13 cellular contexts compared by ENCODE assay signal in the genomic region with DNA sequence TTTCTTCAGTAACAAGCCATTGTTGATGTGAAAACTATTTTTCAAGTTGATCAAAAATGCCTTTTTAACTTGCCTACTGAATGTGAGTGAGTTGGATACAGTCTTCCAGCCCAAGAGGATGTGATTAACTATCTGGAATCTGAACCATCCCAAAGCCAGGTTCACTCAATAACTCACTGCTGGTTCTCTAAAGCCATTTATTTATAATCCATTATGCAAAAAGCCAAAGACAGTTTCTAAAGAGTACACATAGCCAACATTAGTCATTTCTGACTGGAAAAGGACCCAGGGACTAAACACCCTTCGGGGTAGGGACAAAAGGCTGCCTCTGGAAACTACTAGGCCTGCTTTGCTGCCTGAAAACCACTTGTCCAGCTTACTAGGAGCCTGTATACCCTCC.
"Had no signal": no experiment of that assay in that cellular context is flagged by ENCODE, and none has a peak within 500 bp of the region (broad histone marks: within the 10 kb centered on the region; RNA-seq: fewer than 3 reads in every experiment).

No MANE protein-coding gene starts in this region.

- H3K79me2 ChIP-seq: parathyroid adenoma had no signal

- H3K9ac ChIP-seq: parathyroid adenoma had no signal

- H3K9me3 ChIP-seq: breast epithelium, esophagus muscularis mucosa, heart left ventricle, stomach, uterus had no signal

- H2AFZ ChIP-seq: parathyroid adenoma had no signal

- H3K4me3 ChIP-seq: breast epithelium, esophagus muscularis mucosa, heart left ventricle, stomach, uterus had no signal

- H3K27me3 ChIP-seq: esophagus muscularis mucosa, foreskin keratinocyte, uterus had no signal

- DNase-seq: activated effector memory CD4-positive, alpha-beta T cell treated with anti-CD3 and anti-CD28 coated beads, Interleukin-2, amount 50 U/mL, for 16 hours; activated T-cell treated with anti-CD3 and anti-CD28 coated beads, Interleukin-2, amount 50 U/mL, for 1 hour; amniotic stem cell; foreskin keratinocyte; heart left ventricle; islet precursor cell; retina; stomach; uterus had no signal

- H3K27ac ChIP-seq: breast epithelium, foreskin keratinocyte, heart left ventricle, parathyroid adenoma, uterus had no signal

- ATAC-seq: activated naive CD4-positive, alpha-beta T cell treated with anti-CD3 and anti-CD28 coated beads, Interleukin-2, amount 50 U/mL, for 72 hours; foreskin keratinocyte; heart left ventricle had no signal

- H3K36me3 ChIP-seq: breast epithelium, esophagus muscularis mucosa, heart left ventricle, stomach, uterus had no signal

- H3K4me1 ChIP-seq: breast epithelium, foreskin keratinocyte, parathyroid adenoma, uterus had no signal
